24 cellular contexts compared by ENCODE assay signal in the genomic region with DNA sequence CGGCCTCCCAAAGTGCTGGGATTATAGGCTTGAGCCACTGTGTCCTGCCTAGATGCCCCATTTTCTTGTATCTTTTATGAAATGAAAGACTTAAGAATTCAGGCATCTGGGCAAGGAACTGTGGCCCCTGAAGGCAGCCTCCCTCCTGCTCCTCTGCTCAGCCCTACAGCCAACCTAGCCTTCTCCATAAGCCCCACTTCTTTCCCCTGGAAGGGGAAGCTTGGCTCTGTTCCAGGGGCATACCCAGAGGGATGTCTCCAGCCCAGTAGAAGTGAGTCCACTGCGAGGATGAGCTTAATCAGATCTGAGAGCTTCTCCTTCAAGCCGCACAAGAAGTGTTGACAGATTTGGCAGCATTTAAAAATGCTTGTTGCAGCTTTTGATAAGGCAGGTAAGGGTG. TPM values are rescaled to one million over a fixed set of nuclear protein-coding genes. Genes with fewer than 3 reads are reported as not detected.
DNase-seq lines count a peak whose midpoint lies in the region.
"Had no signal": no experiment of that assay in that cellular context is flagged by ENCODE, and none has a peak within 500 bp of the region (broad histone marks: within the 10 kb centered on the region; RNA-seq: fewer than 3 reads in every experiment).

No MANE protein-coding gene starts in this region.

- peaks cover 38 to 39% of the 10 kb centered on the region in 2 experiments for H3K4me1 ChIP-seq in trophoblast cell (ENCODE audit: control insufficient read depth in 1 of 2, insufficient read depth in 2 of 2, low read length in 2 of 2)
- H3K4me1 ChIP-seq: Caco-2 had no signal

- H3K4ac ChIP-seq in trophoblast cell (ENCODE audit: low read depth, low read length) = peak overlapping the region; percentile 38

- H4K12ac ChIP-seq in trophoblast cell (ENCODE audit: low read depth, low read length) = no peak overlapping the region

- no peak overlapping the region for H3K23ac ChIP-seq in trophoblast cell (ENCODE audit: low read length)

- peaks cover 40% of the 10 kb centered on the region for H3K79me1 ChIP-seq in trophoblast cell (ENCODE audit: low read length)

- H3K9ac ChIP-seq in trophoblast cell (ENCODE audit: low read length) = no peak overlapping the region
- H3K9ac ChIP-seq: KMS-11 had no signal

- peak; percentile 43 for DNase-seq in activated effector memory CD4-positive, alpha-beta T cell treated with anti-CD3 and anti-CD28 coated beads, Interleukin-2, amount 50 U/mL, for 16 hours
- no peak for DNase-seq in activated effector memory CD4-positive, alpha-beta T cell treated with Interleukin-2 at 50 U/mL for 16 hours
- DNase-seq in NCI-H69 (lab: John Stamatoyannopoulos, UW) (peak; percentile 9), trophoblast cell (no peak), NCI-H2029 treated with DMSO at 0.1 percent for 48 hours (lab: John Stamatoyannopoulos, UW) (no peak), NCI-H2081 (lab: John Stamatoyannopoulos, UW) (no peak), DMS 273 treated with DMSO at 0.1 percent for 48 hours (lab: John Stamatoyannopoulos, UW) (no peak)
- DNase-seq: AML-193; C1 segment of cervical spinal cord; Caco-2; CD4-positive, alpha-beta memory T cell; DMS79 treated with DMSO at 0.1 percent for 48 hours; GF-D8; GOT3; NCI-H1048; NCI-H1417; NCI-H1694 treated with DMSO at 0.1 percent for 48 hours; NCI-H446 treated with DMSO at 0.1 percent for 48 hours; NCI-H526; SIG-M5 had no signal

- H3K79me2 ChIP-seq in trophoblast cell (ENCODE audit: control insufficient read depth, insufficient read depth, low read length, poor library complexity) = peaks cover 4% of the 10 kb centered on the region

- peak overlapping the region; percentile 60 for H2AK5ac ChIP-seq in trophoblast cell (ENCODE audit: low read length)

- H3K4me2 ChIP-seq in trophoblast cell (ENCODE audit: low read length) = no peak overlapping the region
- H3K4me2 ChIP-seq: A549, KMS-11 had no signal

- H3K9me3 ChIP-seq in trophoblast cell (ENCODE audit: insufficient read depth, low read depth, low read length) = no peaks in the 10 kb centered on the region
- H3K9me3 ChIP-seq: A549, Caco-2, HAP-1 had no signal

- whole genome bisulfite sequencing in trophoblast cell (ENCODE audit: extremely low coverage, insufficient coverage, insufficient read length) = no CpG with 5 or more reads among the region's 3 CpGs

- peak overlapping the region; percentile 38 for H2BK12ac ChIP-seq in trophoblast cell (ENCODE audit: low read length)

- no peaks in the 10 kb centered on the region for H3K36me3 ChIP-seq in trophoblast cell (ENCODE audit: control insufficient read depth in 1 of 2, insufficient read depth in 2 of 2, low read length in 2 of 2)
- H3K36me3 ChIP-seq: HAP-1 had no signal

- peak overlapping the region; percentile 41 for H4K91ac ChIP-seq in trophoblast cell (ENCODE audit: low read depth, low read length)

- peak overlapping the region; percentile 8 for H4K8ac ChIP-seq in trophoblast cell (ENCODE audit: low read depth, low read length)

- H3K27ac ChIP-seq in trophoblast cell (ENCODE audit: low read depth, low read length) = peak overlapping the region; percentile 39
- H3K27ac ChIP-seq: A549, KMS-11, SK-N-MC had no signal

- H3K27me3 ChIP-seq in trophoblast cell (ENCODE audit: insufficient read depth, low read length) = no peaks in the 10 kb centered on the region

- peak overlapping the region; percentile 55 for H3K18ac ChIP-seq in trophoblast cell (ENCODE audit: low read length)

- peak overlapping the region; percentile 55 for H2BK5ac ChIP-seq in trophoblast cell (ENCODE audit: low read depth, low read length, poor library complexity)

- H3K14ac ChIP-seq in trophoblast cell (ENCODE audit: low read length) = peak overlapping the region; percentile 47

- no peak overlapping the region for H3K4me3 ChIP-seq in trophoblast cell (ENCODE audit: low read depth, low read length)
- H3K4me3 ChIP-seq: A549, HAP-1, SK-N-MC had no signal

- peak overlapping the region; percentile 87 for H2BK120ac ChIP-seq in trophoblast cell (ENCODE audit: insufficient read depth, low read length, poor library complexity)

- no peak overlapping the region for H2AFZ ChIP-seq in trophoblast cell (ENCODE audit: insufficient read depth, low read length, poor library complexity)

RNA-seq across cellular contexts. Expression of a gene that starts 39.7 kb away (rescaled TPM):
- polyA plus RNA-seq in trophoblast cell (2013) = 220 and 222 TPM in 2 replicates

Comparison
In these comparisons a context has a peak if more than half of its experiments do, and no peak if none do; other contexts are left out.
1. DNase-seq: peak in activated effector memory CD4-positive, alpha-beta T cell treated with anti-CD3 and anti-CD28 coated beads, Interleukin-2, amount 50 U/mL, for 16 hours (single experiment) and NCI-H69 (single experiment); none in activated effector memory CD4-positive, alpha-beta T cell treated with Interleukin-2 at 50 U/mL for 16 hours (single experiment), trophoblast cell (0 of 2), NCI-H2029 treated with DMSO at 0.1 percent for 48 hours (single experiment), NCI-H2081 (0 of 2) and DMS 273 treated with DMSO at 0.1 percent for 48 hours (single experiment).